Comparison of ENCODE assay signal across 10 cellular contexts in the genomic region with DNA sequence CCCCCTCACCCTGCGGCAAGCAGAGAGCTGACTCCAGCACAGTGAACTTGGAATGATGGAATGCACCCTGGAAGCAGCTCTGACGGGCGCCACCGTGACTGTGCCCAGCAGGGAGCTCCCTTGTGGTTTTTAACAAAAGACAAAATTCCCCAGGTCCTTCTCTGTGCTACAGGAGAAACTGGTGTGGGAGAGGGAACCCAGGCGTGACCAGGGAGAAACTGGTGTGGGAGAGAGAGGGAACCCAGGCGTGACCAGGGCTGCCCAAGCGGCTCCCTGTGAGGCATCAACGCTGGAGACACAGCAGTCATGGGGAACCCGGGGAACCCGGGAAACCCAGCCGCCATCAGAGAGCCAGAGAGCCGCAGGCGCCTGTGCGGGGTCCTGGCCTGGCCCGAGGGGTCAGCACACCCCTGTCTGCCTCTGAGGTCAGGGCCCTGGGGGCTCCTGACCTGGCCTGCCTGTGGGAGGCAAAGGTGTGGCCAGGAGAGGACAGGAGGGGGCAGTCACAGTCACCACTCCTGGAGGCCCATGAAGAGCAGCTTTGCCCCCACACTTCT. TPM values are rescaled to one million over a fixed set of nuclear protein-coding genes. Genes with fewer than 3 reads are reported as not detected.
DNase-seq lines count a peak whose midpoint lies in the region; ATAC-seq and TF ChIP-seq lines count a peak whose summit lies in the region.
"Had no signal": no experiment of that assay in that cellular context is flagged by ENCODE, and none has a peak within 500 bp of the region (broad histone marks: within the 10 kb centered on the region; RNA-seq: fewer than 3 reads in every experiment).

No MANE protein-coding gene starts in this region.

- no peaks in the 10 kb centered on the region for H3K9me3 ChIP-seq in osteoblast (ENCODE audit: low read depth, low read length)

- DNase-seq in ELR (ENCODE audit: low read depth) = peak; percentile 74
- DNase-seq in LHCN-M2 (ENCODE audit: low read depth) = peak; percentile 45
- DNase-seq in amniotic epithelial cell (ENCODE audit: low read depth) = peak; percentile 14
- peak; percentile 89 for DNase-seq in osteoblast (ENCODE audit: insufficient read length, low spot score, missing footprints)
- no peak for DNase-seq in stimulated activated CD4-positive, alpha-beta T cell treated with anti-CD3 and anti-CD28 coated beads, Interleukin-12 subunit alpha, Interleukin-12 subunit beta, amount 100 ng/mL, for 4 hours
- DNase-seq in activated naive CD8-positive, alpha-beta T cell treated with anti-CD3 and anti-CD28 coated beads for 36 hours = no peak
- DNase-seq in foreskin keratinocyte = no peak
- DNase-seq: central memory CD4-positive, alpha-beta T cell; H9 had no signal

- peak overlapping the region; percentile 61 for H3K27ac ChIP-seq in osteoblast (ENCODE audit: low read depth, low read length)
- no peak overlapping the region for H3K27ac ChIP-seq in foreskin keratinocyte

- peaks cover 19% of the 10 kb centered on the region for H3K36me3 ChIP-seq in osteoblast (ENCODE audit: insufficient read depth, low read length)

- peaks cover 36% of the 10 kb centered on the region for H3K79me2 ChIP-seq in osteoblast (ENCODE audit: insufficient read depth, low read length)

- H3K4me1 ChIP-seq in osteoblast (ENCODE audit: insufficient read depth, low read length) (peaks cover 27% of the 10 kb centered on the region), foreskin keratinocyte (no peaks in the 10 kb centered on the region)

- H3K4me3 ChIP-seq in osteoblast (ENCODE audit: insufficient read depth, low read length) = no peak overlapping the region

- H3K27me3 ChIP-seq in osteoblast (ENCODE audit: insufficient read depth, low read length) (no peaks in the 10 kb centered on the region), foreskin keratinocyte (peaks cover 51% of the 10 kb centered on the region)

- peaks cover 17% of the 10 kb centered on the region for H3K27me3 Mint-ChIP-seq in activated naive CD8-positive, alpha-beta T cell treated with anti-CD3 and anti-CD28 coated beads for 36 hours

- peaks cover 7% of the 10 kb centered on the region for H3K36me3 Mint-ChIP-seq in activated naive CD8-positive, alpha-beta T cell treated with anti-CD3 and anti-CD28 coated beads for 36 hours

- peaks cover 10% of the 10 kb centered on the region for H4K20me1 ChIP-seq in osteoblast (ENCODE audit: insufficient read depth, low read length)

- peak overlapping the region; percentile 7 for H3K4me2 ChIP-seq in osteoblast (ENCODE audit: insufficient read depth, low read length)

- no peak overlapping the region for H3K4me3 Mint-ChIP-seq in activated naive CD8-positive, alpha-beta T cell treated with anti-CD3 and anti-CD28 coated beads for 36 hours
- H3K4me3 Mint-ChIP-seq: H9 had no signal

- H2AFZ ChIP-seq in osteoblast (ENCODE audit: low read length) = no peak overlapping the region

- no peak for ATAC-seq in GM19467 (IDR thresholded peaks at IDR 0.05; ENCODE audit: unreplicated experiment)
- no peak for ATAC-seq in foreskin keratinocyte

- no peaks in the 10 kb centered on the region for H3K9me3 Mint-ChIP-seq in activated naive CD8-positive, alpha-beta T cell treated with anti-CD3 and anti-CD28 coated beads for 36 hours

- TF ChIP-seq CTCF in osteoblast (IDR thresholded peaks at IDR 0.05; ENCODE audit: extremely low read depth, low read depth, low read length) = no peak
- no peak for TF ChIP-seq CTCF in foreskin keratinocyte (conservative IDR thresholded peaks at IDR 0.05)

- peaks cover 17% of the 10 kb centered on the region for H3K4me1 Mint-ChIP-seq in activated naive CD8-positive, alpha-beta T cell treated with anti-CD3 and anti-CD28 coated beads for 36 hours

- H3K27ac Mint-ChIP-seq in activated naive CD8-positive, alpha-beta T cell treated with anti-CD3 and anti-CD28 coated beads for 36 hours = no peak overlapping the region
- H3K27ac Mint-ChIP-seq: H9 had no signal

RNA-seq across cellular contexts. Expression of gene AHRR, which starts 3.1 kb away (rescaled TPM):
- total RNA-seq in LHCN-M2 (2014; rRNA removed) = 43.2 and 52.0 TPM in 2 replicates
- 25.8 TPM for polyA plus RNA-seq in LHCN-M2 (2012)
- 52.2 and 54.6 TPM in 2 replicates for total RNA-seq in osteoblast
- total RNA-seq in activated naive CD8-positive, alpha-beta T cell treated with anti-CD3 and anti-CD28 coated beads for 36 hours = 10 to 100 TPM; 24.0 to 26.6 TPM
- 0.18 and 0.31 TPM in 2 replicates for total RNA-seq in foreskin keratinocyte
- polyA plus RNA-seq in foreskin keratinocyte = 0.06 and 0.07 TPM in 2 replicates

RNA-seq across cellular contexts. Expression of gene PDCD6, which starts 47.0 kb away (rescaled TPM):
- total RNA-seq in LHCN-M2 (2014; rRNA removed) (104 and 112 TPM in 2 replicates), osteoblast (60.1 and 71.3 TPM in 2 replicates), foreskin keratinocyte (131 and 135 TPM in 2 replicates)
- polyA plus RNA-seq in LHCN-M2 (2012) = 116 TPM
- total RNA-seq in activated naive CD8-positive, alpha-beta T cell treated with anti-CD3 and anti-CD28 coated beads for 36 hours = 100 to 1,000 TPM in 1 of 2 experiments, 10 to 100 TPM in 1; 97.3 to 102 TPM
- 146 and 155 TPM in 2 replicates for polyA plus RNA-seq in foreskin keratinocyte

Comparison
In these comparisons a context has a peak if more than half of its experiments do, and no peak if none do; other contexts are left out.
1. DNase-seq: peak in ELR (single experiment), LHCN-M2 (single experiment), amniotic epithelial cell (single experiment) and osteoblast (single experiment); none in stimulated activated CD4-positive, alpha-beta T cell treated with anti-CD3 and anti-CD28 coated beads, Interleukin-12 subunit alpha, Interleukin-12 subunit beta, amount 100 ng/mL, for 4 hours (single experiment), activated naive CD8-positive, alpha-beta T cell treated with anti-CD3 and anti-CD28 coated beads for 36 hours (single experiment) and foreskin keratinocyte (0 of 2).
2. RNA of gene AHRR, which starts 3.1 kb away (total RNA-seq): 52.2 to 54.6 TPM in osteoblast, 43.2 to 52.0 TPM in LHCN-M2 and 24.0 to 26.6 TPM in activated naive CD8-positive, alpha-beta T cell treated with anti-CD3 and anti-CD28 coated beads for 36 hours; 0.18 to 0.31 TPM in foreskin keratinocyte; every median in the first group is over 10 times any median in the second.